ENCODE assay signal across 29 cellular contexts in genomic region chr6:85961746-85962145, GRCh38.
"Had no signal": no experiment of that assay in that cellular context is flagged by ENCODE, and none has a peak within 500 bp of the region (broad histone marks: within the 10 kb centered on the region; RNA-seq: fewer than 3 reads in every experiment).

No MANE protein-coding gene starts in this region.

- H3K9me3 Mint-ChIP-seq: natural killer cell treated with Interleukin-12 subunit alpha and Interleukin-12 subunit beta and Interleukin-15 and Interleukin-18, amount 100 ng/mL, for 72 hours; type B pancreatic cell had no signal

- H3K4me1 Mint-ChIP-seq: naive thymus-derived CD8-positive, alpha-beta T cell; nephron progenitor cell; neural crest cell; stimulated activated effector memory CD8-positive, alpha-beta T cell treated with anti-CD3 and anti-CD28 coated beads, Interleukin-12 subunit alpha, Interleukin-12 subunit beta, amount 100 ng/mL, for 72 hours; stimulated activated naive B cell treated with anti-CD40 and anti-IgM and Interleukin-4, amounts not matched to agents 10 μg/mL and 1 μg/mL and 100 μg/mL, for 72 hours had no signal

- H3K27me3 Mint-ChIP-seq: natural killer cell treated with Interleukin-12 subunit alpha and Interleukin-12 subunit beta and Interleukin-15 and Interleukin-18, amount 100 ng/mL, for 72 hours; progenitor cell of endocrine pancreas; stimulated activated naive B cell treated with anti-CD40 and anti-IgM and Interleukin-4, amounts not matched to agents 10 μg/mL and 1 μg/mL and 100 μg/mL, for 72 hours; stimulated activated naive CD8-positive, alpha-beta T cell treated with anti-CD3 and anti-CD28 coated beads, Interleukin-15, Interleukin-2, amounts not matched to agents 100 ng/mL and 50 ng/mL, for 24 hours; type B pancreatic cell had no signal

- FAIRE-seq: pancreas, small intestine had no signal

- H3K27ac Mint-ChIP-seq: naive thymus-derived CD8-positive, alpha-beta T cell; natural killer cell treated with Interleukin-12 subunit alpha and Interleukin-12 subunit beta and Interleukin-15 and Interleukin-18, amount 100 ng/mL, for 72 hours; nephron progenitor cell; progenitor cell of endocrine pancreas; stimulated activated effector memory CD8-positive, alpha-beta T cell treated with anti-CD3 and anti-CD28 coated beads, Interleukin-12 subunit alpha, Interleukin-12 subunit beta, amount 100 ng/mL, for 72 hours; stimulated activated naive B cell treated with anti-CD40 and anti-IgM and Interleukin-4, amounts not matched to agents 10 μg/mL and 1 μg/mL and 100 μg/mL, for 72 hours; stimulated activated naive CD8-positive, alpha-beta T cell treated with anti-CD3 and anti-CD28 coated beads, Interleukin-15, Interleukin-2, amounts not matched to agents 100 ng/mL and 50 ng/mL, for 24 hours; type B pancreatic cell had no signal

- ATAC-seq: naive thymus-derived CD8-positive, alpha-beta T cell; natural killer cell treated with Interleukin-12 subunit alpha and Interleukin-12 subunit beta and Interleukin-15 and Interleukin-18, amount 100 ng/mL, for 72 hours; psoas muscle; right cardiac atrium; right lobe of liver; stimulated activated effector memory CD8-positive, alpha-beta T cell treated with anti-CD3 and anti-CD28 coated beads, Interleukin-12 subunit alpha, Interleukin-12 subunit beta, amount 100 ng/mL, for 72 hours; stimulated activated naive B cell treated with anti-CD40 and anti-IgM and Interleukin-4, amounts not matched to agents 10 μg/mL and 1 μg/mL and 100 μg/mL, for 72 hours; upper lobe of right lung had no signal

- H3K9me3 ChIP-seq: pancreas, psoas muscle, right lobe of liver, suprapubic skin, testis, transverse colon, upper lobe of right lung, uterus had no signal

- H3K36me3 Mint-ChIP-seq: natural killer cell treated with Interleukin-12 subunit alpha and Interleukin-12 subunit beta and Interleukin-15 and Interleukin-18, amount 100 ng/mL, for 72 hours; stimulated activated effector memory CD8-positive, alpha-beta T cell treated with anti-CD3 and anti-CD28 coated beads, Interleukin-12 subunit alpha, Interleukin-12 subunit beta, amount 100 ng/mL, for 72 hours; stimulated activated naive B cell treated with anti-CD40 and anti-IgM and Interleukin-4, amounts not matched to agents 10 μg/mL and 1 μg/mL and 100 μg/mL, for 72 hours; type B pancreatic cell had no signal

- H3K4me1 ChIP-seq: psoas muscle, right lobe of liver, sigmoid colon, suprapubic skin, tibial artery, transverse colon, upper lobe of right lung had no signal

- H3K4me3 ChIP-seq: pancreas, psoas muscle, right lobe of liver, sigmoid colon, suprapubic skin, testis, tibial artery, transverse colon, upper lobe of right lung, uterus had no signal

- H3K4me3 Mint-ChIP-seq: naive thymus-derived CD8-positive, alpha-beta T cell; natural killer cell treated with Interleukin-12 subunit alpha and Interleukin-12 subunit beta and Interleukin-15 and Interleukin-18, amount 100 ng/mL, for 72 hours; nephron progenitor cell; neural crest cell; stimulated activated effector memory CD8-positive, alpha-beta T cell treated with anti-CD3 and anti-CD28 coated beads, Interleukin-12 subunit alpha, Interleukin-12 subunit beta, amount 100 ng/mL, for 72 hours; stimulated activated naive B cell treated with anti-CD40 and anti-IgM and Interleukin-4, amounts not matched to agents 10 μg/mL and 1 μg/mL and 100 μg/mL, for 72 hours; stimulated activated naive CD8-positive, alpha-beta T cell treated with anti-CD3 and anti-CD28 coated beads, Interleukin-15, Interleukin-2, amounts not matched to agents 100 ng/mL and 50 ng/mL, for 24 hours; type B pancreatic cell had no signal

- H3K36me3 ChIP-seq: neutrophil, pancreas, right lobe of liver, sigmoid colon, suprapubic skin, tibial artery, transverse colon, upper lobe of right lung, uterus had no signal

- H3K27me3 ChIP-seq: neutrophil, pancreas, right lobe of liver, sigmoid colon, suprapubic skin, testis, tibial artery, transverse colon, upper lobe of right lung, uterus had no signal

- H3K27ac ChIP-seq: neutrophil, pancreas, psoas muscle, right lobe of liver, sigmoid colon, suprapubic skin, testis, tibial artery, transverse colon, upper lobe of right lung, uterus had no signal

- DNase-seq: naive thymus-derived CD8-positive, alpha-beta T cell; nephron progenitor cell; nucleus accumbens; pancreas; psoas muscle; right cardiac atrium; right lobe of liver; sigmoid colon; small intestine; stimulated activated CD4-positive, alpha-beta T cell treated with anti-CD3 and anti-CD28 coated beads, Interleukin-15, amount 100 ng/mL, for 24 hours; stimulated activated CD4-positive, alpha-beta T cell treated with anti-CD3 and anti-CD28 coated beads, Interleukin-2, amount 100 ng/mL, for 24 hours; stimulated activated CD4-positive, alpha-beta T cell treated with anti-CD3 and anti-CD28 coated beads, Interleukin-2, amount 100 ng/mL, for 48 hours; stimulated activated CD4-positive, alpha-beta T cell treated with anti-CD3 and anti-CD28 coated beads, Interleukin-4, amount 100 ng/mL, for 24 hours; stimulated activated naive B cell treated with anti-CD40 and anti-IgM and Interleukin-4, amounts not matched to agents 10 μg/mL and 1 μg/mL and 100 μg/mL, for 72 hours; stimulated activated naive CD4-positive, alpha-beta T cell treated with Interleukin-2 at 50 U/mL for 16 hours; substantia nigra; testis; tibial artery; transverse colon; upper lobe of right lung; uterus had no signal
